2 cellular contexts compared by ENCODE assay signal in the genomic region with DNA sequence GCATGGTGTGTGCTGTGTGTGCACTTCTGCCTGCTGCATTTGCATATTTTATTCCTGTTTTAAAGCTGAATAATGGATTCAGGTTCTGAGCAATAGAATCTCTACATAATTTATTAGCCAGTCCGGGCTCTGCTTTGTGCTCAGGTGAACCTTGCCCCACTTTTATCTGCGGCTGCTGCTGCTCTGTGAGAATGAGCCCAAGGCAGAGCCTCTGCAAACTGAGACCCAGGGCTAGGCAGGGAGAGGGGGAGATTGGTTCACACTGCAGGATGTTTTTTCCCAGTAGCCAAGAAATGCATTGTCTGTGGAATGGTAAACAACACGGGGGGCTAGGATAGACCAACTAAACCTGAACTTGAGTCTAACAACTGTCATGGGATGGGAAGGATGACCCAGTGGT.
TF ChIP-seq lines count a peak whose summit lies in the region.

No MANE protein-coding gene starts in this region.

TF ChIP-seq in HCT116, 20 proteins besides CTCF, POLR2A, EP300 and RAD21 (continued from another document):
- TF ChIP-seq YY1 (IDR thresholded peaks at IDR 0.05; ENCODE audit: extremely low read depth, insufficient replicate concordance, low read depth, low read length): no peak
- TF ChIP-seq, protein P1, sequence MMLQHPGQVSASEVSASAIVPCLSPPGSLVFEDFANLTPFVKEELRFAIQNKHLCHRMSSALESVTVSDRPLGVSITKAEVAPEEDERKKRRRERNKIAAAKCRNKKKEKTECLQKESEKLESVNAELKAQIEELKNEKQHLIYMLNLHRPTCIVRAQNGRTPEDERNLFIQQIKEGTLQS (IDR thresholded peaks at IDR 0.05): no peak

TF ChIP-seq in HepG2, 621 proteins besides CTCF, POLR2A, EP300 and RAD21 (continued from another document and continues in another):
- TF ChIP-seq, protein P2, sequence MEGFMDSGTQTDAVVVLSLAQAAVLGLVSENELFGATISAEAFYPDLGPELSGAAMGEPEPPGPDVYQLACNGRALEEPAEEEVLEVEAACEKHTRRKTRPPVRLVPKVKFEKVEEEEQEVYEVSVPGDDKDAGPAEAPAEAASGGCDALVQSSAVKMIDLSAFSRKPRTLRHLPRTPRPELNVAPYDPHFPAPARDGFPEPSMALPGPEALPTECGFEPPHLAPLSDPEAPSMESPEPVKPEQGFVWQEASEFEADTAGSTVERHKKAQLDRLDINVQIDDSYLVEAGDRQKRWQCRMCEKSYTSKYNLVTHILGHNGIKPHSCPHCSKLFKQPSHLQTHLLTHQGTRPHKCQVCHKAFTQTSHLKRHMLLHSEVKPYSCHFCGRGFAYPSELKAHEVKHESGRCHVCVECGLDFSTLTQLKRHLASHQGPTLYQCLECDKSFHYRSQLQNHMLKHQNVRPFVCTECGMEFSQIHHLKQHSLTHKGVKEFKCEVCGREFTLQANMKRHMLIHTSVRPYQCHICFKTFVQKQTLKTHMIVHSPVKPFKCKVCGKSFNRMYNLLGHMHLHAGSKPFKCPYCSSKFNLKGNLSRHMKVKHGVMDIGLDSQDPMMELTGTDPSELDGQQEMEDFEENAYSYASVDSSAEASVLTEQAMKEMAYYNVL (CRISPR knock-in tag; IDR thresholded peaks at IDR 0.05; ENCODE audit: borderline replicate concordance): no peak
- no peak for TF ChIP-seq ZNF75D (CRISPR knock-in tag; IDR thresholded peaks at IDR 0.05; ENCODE audit: borderline replicate concordance)
- TF ChIP-seq ZBTB7A (CRISPR knock-in tag; IDR thresholded peaks at IDR 0.05): no peak
- TF ChIP-seq HDAC2 (CRISPR knock-in tag; IDR thresholded peaks at IDR 0.05): no peak
- no peak for TF ChIP-seq HNRNPL (IDR thresholded peaks at IDR 0.05; ENCODE audit: low read depth, low read length)
- TF ChIP-seq PPARG (CRISPR knock-in tag; conservative IDR thresholded peaks at IDR 0.05): peak; percentile 96
- TF ChIP-seq, protein P3, sequence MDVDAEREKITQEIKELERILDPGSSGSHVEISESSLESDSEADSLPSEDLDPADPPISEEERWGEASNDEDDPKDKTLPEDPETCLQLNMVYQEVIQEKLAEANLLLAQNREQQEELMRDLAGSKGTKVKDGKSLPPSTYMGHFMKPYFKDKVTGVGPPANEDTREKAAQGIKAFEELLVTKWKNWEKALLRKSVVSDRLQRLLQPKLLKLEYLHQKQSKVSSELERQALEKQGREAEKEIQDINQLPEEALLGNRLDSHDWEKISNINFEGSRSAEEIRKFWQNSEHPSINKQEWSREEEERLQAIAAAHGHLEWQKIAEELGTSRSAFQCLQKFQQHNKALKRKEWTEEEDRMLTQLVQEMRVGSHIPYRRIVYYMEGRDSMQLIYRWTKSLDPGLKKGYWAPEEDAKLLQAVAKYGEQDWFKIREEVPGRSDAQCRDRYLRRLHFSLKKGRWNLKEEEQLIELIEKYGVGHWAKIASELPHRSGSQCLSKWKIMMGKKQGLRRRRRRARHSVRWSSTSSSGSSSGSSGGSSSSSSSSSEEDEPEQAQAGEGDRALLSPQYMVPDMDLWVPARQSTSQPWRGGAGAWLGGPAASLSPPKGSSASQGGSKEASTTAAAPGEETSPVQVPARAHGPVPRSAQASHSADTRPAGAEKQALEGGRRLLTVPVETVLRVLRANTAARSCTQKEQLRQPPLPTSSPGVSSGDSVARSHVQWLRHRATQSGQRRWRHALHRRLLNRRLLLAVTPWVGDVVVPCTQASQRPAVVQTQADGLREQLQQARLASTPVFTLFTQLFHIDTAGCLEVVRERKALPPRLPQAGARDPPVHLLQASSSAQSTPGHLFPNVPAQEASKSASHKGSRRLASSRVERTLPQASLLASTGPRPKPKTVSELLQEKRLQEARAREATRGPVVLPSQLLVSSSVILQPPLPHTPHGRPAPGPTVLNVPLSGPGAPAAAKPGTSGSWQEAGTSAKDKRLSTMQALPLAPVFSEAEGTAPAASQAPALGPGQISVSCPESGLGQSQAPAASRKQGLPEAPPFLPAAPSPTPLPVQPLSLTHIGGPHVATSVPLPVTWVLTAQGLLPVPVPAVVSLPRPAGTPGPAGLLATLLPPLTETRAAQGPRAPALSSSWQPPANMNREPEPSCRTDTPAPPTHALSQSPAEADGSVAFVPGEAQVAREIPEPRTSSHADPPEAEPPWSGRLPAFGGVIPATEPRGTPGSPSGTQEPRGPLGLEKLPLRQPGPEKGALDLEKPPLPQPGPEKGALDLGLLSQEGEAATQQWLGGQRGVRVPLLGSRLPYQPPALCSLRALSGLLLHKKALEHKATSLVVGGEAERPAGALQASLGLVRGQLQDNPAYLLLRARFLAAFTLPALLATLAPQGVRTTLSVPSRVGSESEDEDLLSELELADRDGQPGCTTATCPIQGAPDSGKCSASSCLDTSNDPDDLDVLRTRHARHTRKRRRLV (CRISPR knock-in tag; IDR thresholded peaks at IDR 0.05): no peak
- no peak for TF ChIP-seq ZNF510 (CRISPR knock-in tag; IDR thresholded peaks at IDR 0.05; ENCODE audit: low read depth)
- TF ChIP-seq ZSCAN9 (CRISPR knock-in tag; IDR thresholded peaks at IDR 0.05; ENCODE audit: borderline replicate concordance): no peak
- TF ChIP-seq, protein P4, sequence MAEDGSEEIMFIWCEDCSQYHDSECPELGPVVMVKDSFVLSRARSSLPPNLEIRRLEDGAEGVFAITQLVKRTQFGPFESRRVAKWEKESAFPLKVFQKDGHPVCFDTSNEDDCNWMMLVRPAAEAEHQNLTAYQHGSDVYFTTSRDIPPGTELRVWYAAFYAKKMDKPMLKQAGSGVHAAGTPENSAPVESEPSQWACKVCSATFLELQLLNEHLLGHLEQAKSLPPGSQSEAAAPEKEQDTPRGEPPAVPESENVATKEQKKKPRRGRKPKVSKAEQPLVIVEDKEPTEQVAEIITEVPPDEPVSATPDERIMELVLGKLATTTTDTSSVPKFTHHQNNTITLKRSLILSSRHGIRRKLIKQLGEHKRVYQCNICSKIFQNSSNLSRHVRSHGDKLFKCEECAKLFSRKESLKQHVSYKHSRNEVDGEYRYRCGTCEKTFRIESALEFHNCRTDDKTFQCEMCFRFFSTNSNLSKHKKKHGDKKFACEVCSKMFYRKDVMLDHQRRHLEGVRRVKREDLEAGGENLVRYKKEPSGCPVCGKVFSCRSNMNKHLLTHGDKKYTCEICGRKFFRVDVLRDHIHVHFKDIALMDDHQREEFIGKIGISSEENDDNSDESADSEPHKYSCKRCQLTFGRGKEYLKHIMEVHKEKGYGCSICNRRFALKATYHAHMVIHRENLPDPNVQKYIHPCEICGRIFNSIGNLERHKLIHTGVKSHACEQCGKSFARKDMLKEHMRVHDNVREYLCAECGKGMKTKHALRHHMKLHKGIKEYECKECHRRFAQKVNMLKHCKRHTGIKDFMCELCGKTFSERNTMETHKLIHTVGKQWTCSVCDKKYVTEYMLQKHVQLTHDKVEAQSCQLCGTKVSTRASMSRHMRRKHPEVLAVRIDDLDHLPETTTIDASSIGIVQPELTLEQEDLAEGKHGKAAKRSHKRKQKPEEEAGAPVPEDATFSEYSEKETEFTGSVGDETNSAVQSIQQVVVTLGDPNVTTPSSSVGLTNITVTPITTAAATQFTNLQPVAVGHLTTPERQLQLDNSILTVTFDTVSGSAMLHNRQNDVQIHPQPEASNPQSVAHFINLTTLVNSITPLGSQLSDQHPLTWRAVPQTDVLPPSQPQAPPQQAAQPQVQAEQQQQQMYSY (CRISPR knock-in tag; IDR thresholded peaks at IDR 0.05): no peak
- no peak for TF ChIP-seq ZFP1 (CRISPR knock-in tag; IDR thresholded peaks at IDR 0.05)
- TF ChIP-seq ZNF296 (CRISPR knock-in tag; conservative IDR thresholded peaks at IDR 0.05): no peak
- TF ChIP-seq, protein P5, sequence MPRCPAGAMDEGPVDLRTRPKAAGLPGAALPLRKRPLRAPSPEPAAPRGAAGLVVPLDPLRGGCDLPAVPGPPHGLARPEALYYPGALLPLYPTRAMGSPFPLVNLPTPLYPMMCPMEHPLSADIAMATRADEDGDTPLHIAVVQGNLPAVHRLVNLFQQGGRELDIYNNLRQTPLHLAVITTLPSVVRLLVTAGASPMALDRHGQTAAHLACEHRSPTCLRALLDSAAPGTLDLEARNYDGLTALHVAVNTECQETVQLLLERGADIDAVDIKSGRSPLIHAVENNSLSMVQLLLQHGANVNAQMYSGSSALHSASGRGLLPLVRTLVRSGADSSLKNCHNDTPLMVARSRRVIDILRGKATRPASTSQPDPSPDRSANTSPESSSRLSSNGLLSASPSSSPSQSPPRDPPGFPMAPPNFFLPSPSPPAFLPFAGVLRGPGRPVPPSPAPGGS (CRISPR knock-in tag; IDR thresholded peaks at IDR 0.05): no peak
- 0 out of 2 replicates have a peak, but pooled peaks have one; percentile 16 for TF ChIP-seq ZFX (CRISPR knock-in tag; IDR thresholded peaks at IDR 0.05; ENCODE audit: low read depth)
- TF ChIP-seq, protein P6, sequence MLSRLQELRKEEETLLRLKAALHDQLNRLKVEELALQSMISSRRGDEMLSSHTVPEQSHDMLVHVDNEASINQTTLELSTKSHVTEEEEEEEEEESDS (CRISPR knock-in tag; IDR thresholded peaks at IDR 0.05; ENCODE audit: borderline replicate concordance): no peak
- TF ChIP-seq POLR2AphosphoS5 (IDR thresholded peaks at IDR 0.05; ENCODE audit: low read depth, low read length): no peak
- TF ChIP-seq, protein P7, sequence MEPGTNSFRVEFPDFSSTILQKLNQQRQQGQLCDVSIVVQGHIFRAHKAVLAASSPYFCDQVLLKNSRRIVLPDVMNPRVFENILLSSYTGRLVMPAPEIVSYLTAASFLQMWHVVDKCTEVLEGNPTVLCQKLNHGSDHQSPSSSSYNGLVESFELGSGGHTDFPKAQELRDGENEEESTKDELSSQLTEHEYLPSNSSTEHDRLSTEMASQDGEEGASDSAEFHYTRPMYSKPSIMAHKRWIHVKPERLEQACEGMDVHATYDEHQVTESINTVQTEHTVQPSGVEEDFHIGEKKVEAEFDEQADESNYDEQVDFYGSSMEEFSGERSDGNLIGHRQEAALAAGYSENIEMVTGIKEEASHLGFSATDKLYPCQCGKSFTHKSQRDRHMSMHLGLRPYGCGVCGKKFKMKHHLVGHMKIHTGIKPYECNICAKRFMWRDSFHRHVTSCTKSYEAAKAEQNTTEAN (CRISPR knock-in tag; conservative IDR thresholded peaks at IDR 0.05): no peak
- TF ChIP-seq ZNF629 (CRISPR knock-in tag; conservative IDR thresholded peaks at IDR 0.05): peak; percentile 94
- TF ChIP-seq, protein P8, sequence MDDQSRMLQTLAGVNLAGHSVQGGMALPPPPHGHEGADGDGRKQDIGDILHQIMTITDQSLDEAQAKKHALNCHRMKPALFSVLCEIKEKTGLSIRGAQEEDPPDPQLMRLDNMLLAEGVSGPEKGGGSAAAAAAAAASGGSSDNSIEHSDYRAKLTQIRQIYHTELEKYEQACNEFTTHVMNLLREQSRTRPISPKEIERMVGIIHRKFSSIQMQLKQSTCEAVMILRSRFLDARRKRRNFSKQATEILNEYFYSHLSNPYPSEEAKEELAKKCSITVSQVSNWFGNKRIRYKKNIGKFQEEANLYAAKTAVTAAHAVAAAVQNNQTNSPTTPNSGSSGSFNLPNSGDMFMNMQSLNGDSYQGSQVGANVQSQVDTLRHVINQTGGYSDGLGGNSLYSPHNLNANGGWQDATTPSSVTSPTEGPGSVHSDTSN (CRISPR knock-in tag; IDR thresholded peaks at IDR 0.05; ENCODE audit: borderline replicate concordance): no peak
- no peak for TF ChIP-seq ZNF790 (CRISPR knock-in tag; IDR thresholded peaks at IDR 0.05; ENCODE audit: borderline replicate concordance)
- TF ChIP-seq, protein P9, sequence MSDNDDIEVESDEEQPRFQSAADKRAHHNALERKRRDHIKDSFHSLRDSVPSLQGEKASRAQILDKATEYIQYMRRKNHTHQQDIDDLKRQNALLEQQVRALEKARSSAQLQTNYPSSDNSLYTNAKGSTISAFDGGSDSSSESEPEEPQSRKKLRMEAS (IDR thresholded peaks at IDR 0.05): no peak
- TF ChIP-seq, protein P10, sequence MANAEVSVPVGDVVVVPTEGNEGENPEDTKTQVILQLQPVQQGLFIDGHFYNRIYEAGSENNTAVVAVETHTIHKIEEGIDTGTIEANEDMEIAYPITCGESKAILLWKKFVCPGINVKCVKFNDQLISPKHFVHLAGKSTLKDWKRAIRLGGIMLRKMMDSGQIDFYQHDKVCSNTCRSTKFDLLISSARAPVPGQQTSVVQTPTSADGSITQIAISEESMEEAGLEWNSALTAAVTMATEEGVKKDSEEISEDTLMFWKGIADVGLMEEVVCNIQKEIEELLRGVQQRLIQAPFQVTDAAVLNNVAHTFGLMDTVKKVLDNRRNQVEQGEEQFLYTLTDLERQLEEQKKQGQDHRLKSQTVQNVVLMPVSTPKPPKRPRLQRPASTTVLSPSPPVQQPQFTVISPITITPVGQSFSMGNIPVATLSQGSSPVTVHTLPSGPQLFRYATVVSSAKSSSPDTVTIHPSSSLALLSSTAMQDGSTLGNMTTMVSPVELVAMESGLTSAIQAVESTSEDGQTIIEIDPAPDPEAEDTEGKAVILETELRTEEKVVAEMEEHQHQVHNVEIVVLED (CRISPR knock-in tag; IDR thresholded peaks at IDR 0.05; ENCODE audit: borderline replicate concordance): no peak
- no peak for TF ChIP-seq ONECUT2 (CRISPR knock-in tag; IDR thresholded peaks at IDR 0.05)
- no peak for TF ChIP-seq ZNF253 (CRISPR knock-in tag; IDR thresholded peaks at IDR 0.05; ENCODE audit: borderline replicate concordance)
- TF ChIP-seq, protein P11, sequence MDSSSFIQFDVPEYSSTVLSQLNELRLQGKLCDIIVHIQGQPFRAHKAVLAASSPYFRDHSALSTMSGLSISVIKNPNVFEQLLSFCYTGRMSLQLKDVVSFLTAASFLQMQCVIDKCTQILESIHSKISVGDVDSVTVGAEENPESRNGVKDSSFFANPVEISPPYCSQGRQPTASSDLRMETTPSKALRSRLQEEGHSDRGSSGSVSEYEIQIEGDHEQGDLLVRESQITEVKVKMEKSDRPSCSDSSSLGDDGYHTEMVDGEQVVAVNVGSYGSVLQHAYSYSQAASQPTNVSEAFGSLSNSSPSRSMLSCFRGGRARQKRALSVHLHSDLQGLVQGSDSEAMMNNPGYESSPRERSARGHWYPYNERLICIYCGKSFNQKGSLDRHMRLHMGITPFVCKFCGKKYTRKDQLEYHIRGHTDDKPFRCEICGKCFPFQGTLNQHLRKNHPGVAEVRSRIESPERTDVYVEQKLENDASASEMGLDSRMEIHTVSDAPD (CRISPR knock-in tag; IDR thresholded peaks at IDR 0.05): no peak
- no peak for TF ChIP-seq RFX5 (IDR thresholded peaks at IDR 0.05; ENCODE audit: low read depth, low read length)
- no peak for TF ChIP-seq ZNF274 (CRISPR knock-in tag; IDR thresholded peaks at IDR 0.05)
- TF ChIP-seq NR2C2 (CRISPR knock-in tag; IDR thresholded peaks at IDR 0.05; ENCODE audit: borderline replicate concordance): no peak
- TF ChIP-seq ZNF205 (CRISPR knock-in tag; IDR thresholded peaks at IDR 0.05): no peak
- TF ChIP-seq ZNF264 (CRISPR knock-in tag; IDR thresholded peaks at IDR 0.05): 0 out of 2 replicates have a peak, but pooled peaks have one; percentile 20
- no peak for TF ChIP-seq SNAI1 (CRISPR knock-in tag; IDR thresholded peaks at IDR 0.05; ENCODE audit: borderline replicate concordance)
- no peak for TF ChIP-seq ZNF563 (CRISPR knock-in tag; IDR thresholded peaks at IDR 0.05)
- no peak for TF ChIP-seq SMAD3 (CRISPR knock-in tag; IDR thresholded peaks at IDR 0.05)
- TF ChIP-seq ZNF292 (CRISPR knock-in tag; IDR thresholded peaks at IDR 0.05; ENCODE audit: borderline replicate concordance, low read depth): peak; percentile 55; the same call in 1 of the 2 replicates
- TF ChIP-seq ISL2 (CRISPR knock-in tag; IDR thresholded peaks at IDR 0.05): no peak
- TF ChIP-seq CHD4 (IDR thresholded peaks at IDR 0.05; ENCODE audit: borderline replicate concordance, low read length): no peak
- no peak for TF ChIP-seq ZNF557 (CRISPR knock-in tag; IDR thresholded peaks at IDR 0.05)
